12 cellular contexts compared by ENCODE assay signal in the genomic region with DNA sequence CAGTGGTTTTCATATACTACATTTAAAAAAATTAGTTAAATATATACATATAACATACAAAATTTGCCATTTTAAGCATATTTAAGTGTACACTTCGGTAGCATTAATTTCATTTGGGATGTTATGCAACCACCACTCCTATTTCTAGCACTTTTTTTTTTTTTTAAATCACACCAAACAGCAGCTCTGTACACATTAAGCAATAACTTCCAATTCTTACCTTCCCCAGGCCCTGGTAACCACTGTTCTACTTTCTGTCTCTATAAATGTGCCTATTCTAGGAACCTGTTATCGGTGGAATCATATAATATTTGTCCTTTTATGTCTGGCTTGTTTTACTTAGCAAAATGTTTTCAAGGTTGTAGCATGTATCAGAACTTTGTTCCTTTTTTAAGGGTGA.
"Had no signal": no experiment of that assay in that cellular context is flagged by ENCODE, and none has a peak within 500 bp of the region (broad histone marks: within the 10 kb centered on the region; RNA-seq: fewer than 3 reads in every experiment).

No MANE protein-coding gene starts in this region.

- H3K9me3 ChIP-seq: ascending aorta, heart right ventricle, right atrium auricular region, transverse colon had no signal

- H3K4me2 ChIP-seq: smooth muscle cell had no signal

- H3K4me1 ChIP-seq: ascending aorta, right atrium auricular region had no signal

- DNase-seq: activated CD4-positive, alpha-beta memory T cell treated with anti-CD3 and anti-CD28 coated beads, Interleukin-2, amount 10 ng/mL, durations not matched to agents 7 days and 5 days; activated CD4-positive, alpha-beta T cell treated with anti-CD3 and anti-CD28 coated beads for 36 hours; activated gamma-delta T cell treated with Interleukin-2 at 50 U/mL for 16 hours; activated T-cell treated with anti-CD3 and anti-CD28 coated beads, Interleukin-2, amount 50 U/mL, for 48 hours; heart right ventricle; islet precursor cell; posterior cingulate gyrus; transverse colon; WERI-Rb-1 had no signal

- ATAC-seq: activated CD4-positive, alpha-beta T cell treated with anti-CD3 and anti-CD28 coated beads for 36 hours; heart right ventricle had no signal

- H3K27me3 ChIP-seq: ascending aorta, right atrium auricular region, transverse colon had no signal

- H3K27ac ChIP-seq: ascending aorta, transverse colon, WERI-Rb-1 had no signal

- H3K4me3 ChIP-seq: ascending aorta, heart right ventricle, right atrium auricular region, smooth muscle cell, transverse colon had no signal

- H3K36me3 ChIP-seq: ascending aorta, heart right ventricle, right atrium auricular region, transverse colon, WERI-Rb-1 had no signal
